In genomic region chr16:11255737-11256656, GRCh38 we compare ENCODE assay signal across 8 cellular contexts. TPM values are rescaled to one million over a fixed set of nuclear protein-coding genes. Genes with fewer than 3 reads are reported as not detected.
A peak's percentile ranks its signal among the peaks of the same experiment; 100 is the strongest.
DNase-seq lines count a peak whose midpoint lies in the region; TF ChIP-seq lines count a peak whose summit lies in the region.

A gene with protein sequence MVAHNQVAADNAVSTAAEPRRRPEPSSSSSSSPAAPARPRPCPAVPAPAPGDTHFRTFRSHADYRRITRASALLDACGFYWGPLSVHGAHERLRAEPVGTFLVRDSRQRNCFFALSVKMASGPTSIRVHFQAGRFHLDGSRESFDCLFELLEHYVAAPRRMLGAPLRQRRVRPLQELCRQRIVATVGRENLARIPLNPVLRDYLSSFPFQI (minus strand): TSS chr16:11256204. CDS start chr16:11255478, 726 bp downstream.

- no peaks in the 10 kb centered on the region for H3K9me3 ChIP-seq in osteoblast (ENCODE audit: low read depth, low read length)

- peak within 1 kb of the TSS; percentile 98 for H3K4me3 Mint-ChIP-seq in activated naive CD4-positive, alpha-beta T cell treated with anti-CD3 and anti-CD28 coated beads, Interleukin-2, amount 10 ng/mL, durations not matched to agents 7 days and 5 days

- TF ChIP-seq CTCF in osteoblast (IDR thresholded peaks at IDR 0.05; ENCODE audit: extremely low read depth, low read depth, low read length) = peak; percentile 53

- DNase-seq in GF-D8 (lab: John Stamatoyannopoulos, UW) (peak; percentile 51), H7 (peak; percentile 98), LoVo (ENCODE audit: low spot score) (peak; percentile 87), SK-N-DZ (ENCODE audit: low spot score) (peak; percentile 75), glomerular visceral epithelial cell (ENCODE audit: extremely low spot score) (peak; percentile 89), osteoblast (ENCODE audit: insufficient read length, low spot score, missing footprints) (peak; percentile 99)
- DNase-seq in activated naive CD4-positive, alpha-beta T cell treated with anti-CD3 and anti-CD28 coated beads, Interleukin-2, amount 10 ng/mL, durations not matched to agents 7 days and 5 days = peak; percentile 89

- H3K27me3 ChIP-seq in H7 (ENCODE audit: control insufficient read depth, insufficient read depth, low read length) = no peaks in the 10 kb centered on the region
- H3K27me3 ChIP-seq in osteoblast (ENCODE audit: insufficient read depth, low read length) = no peaks in the 10 kb centered on the region

- H3K36me3 Mint-ChIP-seq in activated naive CD4-positive, alpha-beta T cell treated with anti-CD3 and anti-CD28 coated beads, Interleukin-2, amount 10 ng/mL, durations not matched to agents 7 days and 5 days = peaks cover 41% of the 10 kb centered on the region

- no peaks in the 10 kb centered on the region for H3K79me2 ChIP-seq in osteoblast (ENCODE audit: insufficient read depth, low read length)

- peak within 1 kb of the TSS; percentile 93 for H2AFZ ChIP-seq in osteoblast (ENCODE audit: low read length)

- CTCF ChIA-PET in activated naive CD4-positive, alpha-beta T cell treated with anti-CD3 and anti-CD28 coated beads, Interleukin-2, amount 10 ng/mL, durations not matched to agents 7 days and 5 days (lab: Charles Lee) = interaction anchor here (0.5 to 9.6 kb wide), 31 partner anchors 10 to 303 kb away, joined by 3 to 132 read pairs (median 4); no protein-coding TSS in a partner anchor

- peak within 1 kb of the TSS; percentile 87 for H3K4me3 ChIP-seq in H7 (ENCODE audit: insufficient read depth, low read depth, low read length)
- H3K4me3 ChIP-seq in osteoblast (ENCODE audit: insufficient read depth, low read length) = peak within 1 kb of the TSS; percentile 92

- H3K36me3 ChIP-seq in H7 (replicated peaks; ENCODE audit: control insufficient read depth, insufficient read depth, low read length) = peaks cover 15% of the 10 kb centered on the region
- no peaks in the 10 kb centered on the region for H3K36me3 ChIP-seq in osteoblast (ENCODE audit: insufficient read depth, low read length)

- no peaks in the 10 kb centered on the region for H3K9me3 Mint-ChIP-seq in activated naive CD4-positive, alpha-beta T cell treated with anti-CD3 and anti-CD28 coated beads, Interleukin-2, amount 10 ng/mL, durations not matched to agents 7 days and 5 days

- H3K27ac Mint-ChIP-seq in activated naive CD4-positive, alpha-beta T cell treated with anti-CD3 and anti-CD28 coated beads, Interleukin-2, amount 10 ng/mL, durations not matched to agents 7 days and 5 days = peak within 1 kb of the TSS; percentile 94

- H3K27me3 Mint-ChIP-seq in activated naive CD4-positive, alpha-beta T cell treated with anti-CD3 and anti-CD28 coated beads, Interleukin-2, amount 10 ng/mL, durations not matched to agents 7 days and 5 days = peaks cover 10% of the 10 kb centered on the region

- H3K4me1 ChIP-seq in osteoblast (ENCODE audit: insufficient read depth, low read length) = peaks cover 30% of the 10 kb centered on the region

- H3K4me2 ChIP-seq in osteoblast (ENCODE audit: insufficient read depth, low read length) = peak within 1 kb of the TSS; percentile 83

- H3K4me1 Mint-ChIP-seq in activated naive CD4-positive, alpha-beta T cell treated with anti-CD3 and anti-CD28 coated beads, Interleukin-2, amount 10 ng/mL, durations not matched to agents 7 days and 5 days = peaks cover 59% of the 10 kb centered on the region

- H4K20me1 ChIP-seq in osteoblast (ENCODE audit: insufficient read depth, low read length) = peaks cover 11% of the 10 kb centered on the region

- H3K27ac ChIP-seq in osteoblast (ENCODE audit: low read depth, low read length) (peak within 1 kb of the TSS; percentile 89), temporal lobe (ENCODE audit: low read depth, low read length) (peak within 1 kb of the TSS; percentile 83)

RNA-seq across cellular contexts. Expression of the gene that starts here (rescaled TPM):
- total RNA-seq in H7 (2014; rRNA removed; shearing (Covaris generic)) = 16.3 and 16.4 TPM in 2 replicates
- 0.35 TPM in 1 of 2 replicates, not detected in the other for polyA plus RNA-seq in SK-N-DZ (2014; cell fraction: cytosol; rRNA removed)
- polyA plus RNA-seq in SK-N-DZ (2014; cell fraction: nucleus; rRNA removed) = 0.79 and 1.2 TPM in 2 replicates
- total RNA-seq in osteoblast (1.1 and 1.8 TPM in 2 replicates), temporal lobe (0.49 TPM)

Comparison
In these comparisons a context has a peak if more than half of its experiments do, and no peak if none do; other contexts are left out.
1. Peak in every context shown above with its lines: DNase-seq, H3K4me3 ChIP-seq and H3K27ac ChIP-seq.